ENCODE assay signal across 22 cellular contexts in the genomic region with DNA sequence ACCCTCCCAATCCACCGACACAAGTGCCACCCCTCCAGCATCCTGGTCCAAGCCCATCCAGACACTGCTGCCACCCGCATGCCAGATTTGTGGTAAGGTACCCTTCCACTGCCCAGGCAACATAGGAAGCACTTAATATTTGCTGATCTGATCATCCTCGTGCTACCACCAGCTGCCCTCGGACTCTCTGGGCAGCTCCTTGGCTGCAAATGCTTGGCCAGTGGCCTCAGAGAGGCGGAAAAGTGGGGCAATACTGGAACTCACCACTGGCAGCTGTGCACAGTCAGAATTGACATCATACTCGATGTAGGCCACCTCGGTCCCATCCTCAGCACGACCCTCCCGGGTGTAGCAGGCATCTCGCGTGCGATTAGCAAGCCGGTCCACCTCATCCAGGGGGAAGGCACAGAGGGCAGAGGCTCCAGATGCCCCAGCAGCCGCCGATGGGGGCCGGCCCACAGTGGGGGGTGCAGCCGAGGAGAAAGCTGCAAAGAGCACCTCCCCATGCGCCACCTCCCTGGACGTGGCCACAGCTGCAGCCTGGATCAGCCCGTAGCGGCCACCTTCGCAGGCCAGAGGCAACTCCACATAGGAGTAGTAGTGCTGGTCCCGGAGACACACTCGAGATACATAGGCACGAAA. TPM values are rescaled to one million over a fixed set of nuclear protein-coding genes. Genes with fewer than 3 reads are reported as not detected.
A peak's percentile ranks its signal among the peaks of the same experiment; 100 is the strongest.
DNase-seq lines count a peak whose midpoint lies in the region; ATAC-seq, FAIRE-seq and TF ChIP-seq lines count a peak whose summit lies in the region.
"Had no signal": no experiment of that assay in that cellular context is flagged by ENCODE, and none has a peak within 500 bp of the region (broad histone marks: within the 10 kb centered on the region; RNA-seq: fewer than 3 reads in every experiment).

No MANE protein-coding gene starts in this region.

- H3K4me1 Mint-ChIP-seq in WTC11, result peaks cover 30% of the 10 kb centered on the region
- H3K4me1 Mint-ChIP-seq in stimulated activated naive B cell treated with anti-CD40 and anti-IgM and Interleukin-4, amounts not matched to agents 10 μg/mL and 1 μg/mL and 100 μg/mL, for 72 hours, result peaks cover 3 to 9% of the 10 kb centered on the region in 2 donors

- peaks cover 28 to 51% of the 10 kb centered on the region in 2 experiments for H4K20me1 ChIP-seq in H1 (replicated peaks in 1 of 2; ENCODE audit: control insufficient read depth in 1 of 2, insufficient read depth in 2 of 2, low read length in 2 of 2)

- H3K18ac ChIP-seq in H1 (ENCODE audit: extremely low read depth, low read length), result no peak overlapping the region

- TF ChIP-seq RAD21 in H1 (IDR thresholded peaks at IDR 0.05 in 1 of 2, conservative IDR thresholded peaks at IDR 0.05 in 1 of 2; ENCODE audit: low read depth in 2 of 2, low read length in 2 of 2), result no peak

- no peak overlapping the region for H3K4ac ChIP-seq in H1 (replicated peaks; ENCODE audit: insufficient read length, low read depth, low read length)

- H4K5ac ChIP-seq in H1 (ENCODE audit: insufficient read length, low read depth, low read length), result no peak overlapping the region

- H3K4me3 ChIP-seq in H1 (ENCODE audit: extremely low read depth in 1 of 4, insufficient read depth in 2 of 4, low read depth in 3 of 4, low read length in 4 of 4), result no peak overlapping the region
- no peak overlapping the region for H3K4me3 ChIP-seq in stomach smooth muscle (ENCODE audit: low read length in 2 of 2)
- H3K4me3 ChIP-seq: adrenal gland, lower lobe of right lung, thoracic aorta had no signal

- no peak overlapping the region for H2BK5ac ChIP-seq in H1 (ENCODE audit: low read depth, low read length)

- no peak overlapping the region for H2BK120ac ChIP-seq in H1 (replicated peaks; ENCODE audit: low read depth, low read length)

- CTCF ChIA-PET in WTC11 (lab: Charles Lee) (interaction anchor here (0.7 to 18.3 kb wide), 10 partner anchors 9 to 1477 kb away, joined by 3 to 218 read pairs (median 6); a partner anchor contains a TSS), H1 (lab: Charles Lee; ENCODE audit: partially characterized antibody) (interaction anchor here (0.7 to 6.9 kb wide), 16 partner anchors 7 to 229 kb away, joined by 3 to 95 read pairs (median 4); a partner anchor contains a TSS)

- peaks cover 7% of the 10 kb centered on the region for H3K23me2 ChIP-seq in H1 (ENCODE audit: low read depth, low read length)

- H4K8ac ChIP-seq in H1 (ENCODE audit: extremely low read depth, insufficient read depth, low read length), result peak overlapping the region; percentile 80

- peak overlapping the region; percentile 89 for H3K27ac Mint-ChIP-seq in WTC11
- H3K27ac Mint-ChIP-seq in stimulated activated naive B cell treated with anti-CD40 and anti-IgM and Interleukin-4, amounts not matched to agents 10 μg/mL and 1 μg/mL and 100 μg/mL, for 72 hours, result no peak overlapping the region
- H3K27ac Mint-ChIP-seq: activated CD8-positive, alpha-beta T cell treated with anti-CD3 and anti-CD28 coated beads for 36 hours had no signal

- H3K4me2 ChIP-seq in H1 (ENCODE audit: insufficient read depth in 1 of 2, low read depth in 2 of 2, low read length in 2 of 2), result no peak overlapping the region

- 92% methylated on average over 25 of the region's 25 CpGs; no CpG with 5 or more reads in 1 of the 2 experiments for WGBS in H1 (ENCODE audit: extremely low coverage in 1 of 2, insufficient coverage in 1 of 2, insufficient read length in 1 of 2, insufficient replicate concordance in 2 of 2, low coverage in 1 of 2, low lambda C conversion rate in 2 of 2, missing lambda C conversion rate in 1 of 2), 2 experiments

- no peaks in the 10 kb centered on the region for H3K9me3 Mint-ChIP-seq in WTC11
- H3K9me3 Mint-ChIP-seq in stimulated activated naive B cell treated with anti-CD40 and anti-IgM and Interleukin-4, amounts not matched to agents 10 μg/mL and 1 μg/mL and 100 μg/mL, for 72 hours, result no peaks in the 10 kb centered on the region
- H3K9me3 Mint-ChIP-seq: activated CD8-positive, alpha-beta T cell treated with anti-CD3 and anti-CD28 coated beads for 36 hours; CD4-positive, alpha-beta memory T cell had no signal

- peaks cover under 1% of the 10 kb centered on the region; the same call in 1 of the 2 replicates for H3K36me3 Mint-ChIP-seq in WTC11
- no peaks in the 10 kb centered on the region for H3K36me3 Mint-ChIP-seq in stimulated activated naive B cell treated with anti-CD40 and anti-IgM and Interleukin-4, amounts not matched to agents 10 μg/mL and 1 μg/mL and 100 μg/mL, for 72 hours
- H3K36me3 Mint-ChIP-seq: CD4-positive, alpha-beta memory T cell had no signal

- POLR2A ChIA-PET in WTC11 (lab: Charles Lee) (interaction anchor here (1.5 kb wide), 1 partner anchor 9 kb away, joined by 4 read pairs; no protein-coding TSS in a partner anchor), H1 (lab: Charles Lee; ENCODE audit: partially characterized antibody) (interaction anchor here (0.7 to 31.5 kb wide), 10 partner anchors 12 to 182 kb away, joined by 3 to 650 read pairs (median 4); a partner anchor contains a TSS)

- H3K9me3 ChIP-seq in H1 (ENCODE audit: insufficient read depth in 2 of 2, low read depth in 1 of 2, low read length in 1 of 2), result no peaks in the 10 kb centered on the region
- no peaks in the 10 kb centered on the region for H3K9me3 ChIP-seq in stomach smooth muscle (ENCODE audit: control insufficient read depth in 2 of 2, low read length in 2 of 2)
- H3K9me3 ChIP-seq: adrenal gland, lower lobe of right lung, thoracic aorta had no signal

- ATAC-seq in WTC11, result no peak
- ATAC-seq in HG03045 (IDR thresholded peaks at IDR 0.05; ENCODE audit: unreplicated experiment), result no peak
- no peak for ATAC-seq in stimulated activated naive B cell treated with anti-CD40 and anti-IgM and Interleukin-4, amounts not matched to agents 10 μg/mL and 1 μg/mL and 100 μg/mL, for 72 hours (replicated peaks)
- ATAC-seq: activated CD8-positive, alpha-beta T cell treated with anti-CD3 and anti-CD28 coated beads for 36 hours; lower lobe of right lung had no signal

- H3K23ac ChIP-seq in H1 (ENCODE audit: insufficient read length), result no peak overlapping the region

- H2BK12ac ChIP-seq in H1 (ENCODE audit: low read depth, low read length), result no peak overlapping the region

- H3K27me3 Mint-ChIP-seq in WTC11 (ENCODE audit: low read depth), result no peaks in the 10 kb centered on the region
- H3K27me3 Mint-ChIP-seq in stimulated activated naive B cell treated with anti-CD40 and anti-IgM and Interleukin-4, amounts not matched to agents 10 μg/mL and 1 μg/mL and 100 μg/mL, for 72 hours, result peaks cover 10 to 16% of the 10 kb centered on the region in 2 donors
- H3K27me3 Mint-ChIP-seq: CD4-positive, alpha-beta memory T cell had no signal

- no peak overlapping the region for H3K4me3 Mint-ChIP-seq in WTC11
- no peak overlapping the region for H3K4me3 Mint-ChIP-seq in stimulated activated naive B cell treated with anti-CD40 and anti-IgM and Interleukin-4, amounts not matched to agents 10 μg/mL and 1 μg/mL and 100 μg/mL, for 72 hours
- H3K4me3 Mint-ChIP-seq: activated CD8-positive, alpha-beta T cell treated with anti-CD3 and anti-CD28 coated beads for 36 hours; CD4-positive, alpha-beta memory T cell had no signal

- H2BK20ac ChIP-seq in H1 (ENCODE audit: low read length), result no peak overlapping the region

- FAIRE-seq in H1 (lab: Jason Lieb, UNC) (no peak), H54 (lab: Jason Lieb, UNC) (no peak)
- FAIRE-seq: islet of Langerhans had no signal

- H3K36me3 ChIP-seq in H1 (ENCODE audit: control insufficient read depth in 2 of 4, insufficient read depth in 4 of 4, low read length in 3 of 4), result peaks cover 17 to 27% (median 19%) of the 10 kb centered on the region in 4 experiments; a peak in 6 of 8 replicates
- peaks cover 6 to 18% of the 10 kb centered on the region in 2 donors for H3K36me3 ChIP-seq in stomach smooth muscle (ENCODE audit: control insufficient read depth in 2 of 2, insufficient read depth in 2 of 2, low read length in 2 of 2)

- H3K9ac ChIP-seq in H1 (replicated peaks in 1 of 4; ENCODE audit: extremely low read depth in 1 of 4, low read depth in 3 of 4, low read length in 3 of 4) (no peak overlapping the region), stomach smooth muscle (ENCODE audit: low read length in 2 of 2) (no peak overlapping the region)
- H3K9ac ChIP-seq: parathyroid adenoma had no signal

- peaks cover 46% of the 10 kb centered on the region for H3K79me1 ChIP-seq in H1 (ENCODE audit: low read depth, low read length)

- H2BK15ac ChIP-seq in H1 (ENCODE audit: low read length), result no peak overlapping the region

- no peak overlapping the region for H3K27ac ChIP-seq in H1 (ENCODE audit: low read depth, low read length)
- H3K27ac ChIP-seq in stomach smooth muscle (ENCODE audit: low read length), result peak overlapping the region; percentile 24
- H3K27ac ChIP-seq: adrenal gland, lower lobe of right lung, parathyroid adenoma, WERI-Rb-1 had no signal

- H3K27me3 ChIP-seq in H1 (replicated peaks in 1 of 4; ENCODE audit: control insufficient read depth in 3 of 4, extremely low read depth in 1 of 4, insufficient read depth in 3 of 4, low read length in 3 of 4) (no peaks in the 10 kb centered on the region), stomach smooth muscle (ENCODE audit: control insufficient read depth in 1 of 2, insufficient read depth in 2 of 2, low read length in 2 of 2) (no peaks in the 10 kb centered on the region)
- H3K27me3 ChIP-seq: adrenal gland had no signal

- H2AK5ac ChIP-seq in H1 (ENCODE audit: low read depth, low read length), result no peak overlapping the region

- no peak for TF ChIP-seq POLR2A in H1 (IDR thresholded peaks at IDR 0.05; ENCODE audit: control extremely low read depth in 1 of 2, low read depth in 2 of 2, low read length in 2 of 2)
- no peak for TF ChIP-seq POLR2A in H54 (IDR thresholded peaks at IDR 0.05; ENCODE audit: low read depth, low read length)

- DNase-seq in WTC11 (ENCODE audit: low spot score) (no peak), H1 (ENCODE audit: low read depth in 1 of 2, low spot score in 2 of 2) (no peak), myocyte (ENCODE audit: low read depth) (peak; percentile 78), NCI-H748 treated with DMSO at 0.1 percent for 48 hours (lab: John Stamatoyannopoulos, UW) (no peak), H54 (ENCODE audit: insufficient read length, low spot score) (no peak)
- DNase-seq in stimulated activated naive B cell treated with anti-CD40 and anti-IgM and Interleukin-4, amounts not matched to agents 10 μg/mL and 1 μg/mL and 100 μg/mL, for 72 hours, result no peak
- DNase-seq: activated CD8-positive, alpha-beta T cell treated with anti-CD3 and anti-CD28 coated beads for 36 hours; activated gamma-delta T cell treated with Interleukin-2 at 50 U/mL for 16 hours; activated T-cell treated with anti-CD3 and anti-CD28 coated beads for 4 hours; adrenal gland; CD4-positive, alpha-beta memory T cell; GDM1; lower lobe of right lung; NCI-H187 treated with DMSO at 0.1 percent for 48 hours; NCI-H69; WERI-Rb-1 had no signal

- H4K91ac ChIP-seq in H1 (replicated peaks; ENCODE audit: insufficient read length, low read length), result no peak overlapping the region

- H3K79me2 ChIP-seq in H1 (ENCODE audit: control insufficient read depth in 1 of 2, insufficient read depth in 2 of 2, low read length in 2 of 2), result peaks cover 32 to 65% of the 10 kb centered on the region in 2 experiments
- H3K79me2 ChIP-seq: parathyroid adenoma had no signal

- no peak overlapping the region for H3K56ac ChIP-seq in H1 (replicated peaks; ENCODE audit: insufficient read length, low read depth, low read length)

- TF ChIP-seq CTCF in WTC11 (IDR thresholded peaks at IDR 0.05), result no peak
- no peak for TF ChIP-seq CTCF in H1 (IDR thresholded peaks at IDR 0.05; ENCODE audit: control extremely low read depth in 1 of 3, insufficient read depth in 1 of 3, low read depth in 1 of 3, low read length in 3 of 3)

- peaks cover 3 to 31% (median 12%) of the 10 kb centered on the region in 4 experiments for H3K4me1 ChIP-seq in H1 (replicated peaks in 1 of 4; ENCODE audit: control insufficient read depth in 3 of 4, insufficient read depth in 4 of 4, low read length in 3 of 4)
- peaks cover 63% of the 10 kb centered on the region for H3K4me1 ChIP-seq in stomach smooth muscle (ENCODE audit: control insufficient read depth, insufficient read depth, low read length)

- no peak for TF ChIP-seq EP300 in H1 (IDR thresholded peaks at IDR 0.05; ENCODE audit: borderline replicate concordance in 1 of 2, low read depth in 2 of 2, low read length in 2 of 2)

- H3K14ac ChIP-seq in H1 (ENCODE audit: insufficient read length), result no peak overlapping the region

- H2AFZ ChIP-seq in H1 (ENCODE audit: low read length), result no peak overlapping the region
- H2AFZ ChIP-seq: parathyroid adenoma had no signal

RNA-seq across cellular contexts. Expression of a gene that starts 6.5 kb away (rescaled TPM):
- 119 to 143 TPM (median 125 TPM) in 3 replicates for total RNA-seq in WTC11 (2021)
- 114 and 115 TPM in 2 replicates for total RNA-seq in H1 (2021; fragmentation: NEBNext Ultra II Directional; extraction: Animal tissue kit (Norgen Biotek cat#: 25700))
- 109 and 149 TPM in 2 replicates for polyA plus RNA-seq in H1 (2011; rRNA removed)
- 117 TPM for polyA plus RNA-seq in H1 (2011; cell fraction: cytosol; rRNA removed)
- 1,123 TPM for polyA plus RNA-seq in H1 (2011; cell fraction: nucleus; rRNA removed)
- 136 to 155 TPM (median 141 TPM) in 4 replicates for polyA plus RNA-seq in H1 (2012, experiment 1 of 2)
- polyA plus RNA-seq in H1 (2012, experiment 2 of 2), result 102 TPM
- polyA plus RNA-seq in H1 (2013, experiment 1 of 2), result 102 TPM
- 83.3 TPM for polyA plus RNA-seq in H1 (2013, experiment 2 of 2)
- polyA minus RNA-seq in H1 (2011; rRNA and poly(A)+ RNA removed), result 82.5 and 154 TPM in 2 replicates
- polyA minus RNA-seq in H1 (2011; cell fraction: cytosol; rRNA and poly(A)+ RNA removed), result 100 TPM
- 265 TPM for polyA minus RNA-seq in H1 (2011; cell fraction: nucleus; rRNA and poly(A)+ RNA removed)
- 59.2 and 75.7 TPM in 2 replicates for total RNA-seq in myocyte
- 52.3 TPM for polyA plus RNA-seq in myocyte (2012)

RNA-seq across cellular contexts. Expression of a gene that starts 16.6 kb away (rescaled TPM):
- 23.9 to 25.1 TPM (median 24.7 TPM) in 3 replicates for total RNA-seq in WTC11 (2021)
- total RNA-seq in H1 (2021; fragmentation: NEBNext Ultra II Directional; extraction: Animal tissue kit (Norgen Biotek cat#: 25700)), result 20.3 and 21.3 TPM in 2 replicates
- polyA plus RNA-seq in H1 (2011; rRNA removed), result 19.7 and 21.4 TPM in 2 replicates
- polyA plus RNA-seq in H1 (2011; cell fraction: cytosol; rRNA removed), result 26.3 TPM
- polyA plus RNA-seq in H1 (2011; cell fraction: nucleus; rRNA removed), result 18.4 TPM
- 24.1 to 30.2 TPM (median 28.9 TPM) in 4 replicates for polyA plus RNA-seq in H1 (2012, experiment 1 of 2)
- 17.1 TPM for polyA plus RNA-seq in H1 (2012, experiment 2 of 2)
- 16.7 TPM for polyA plus RNA-seq in H1 (2013, experiment 1 of 2)
- 16.9 TPM for polyA plus RNA-seq in H1 (2013, experiment 2 of 2)
- polyA minus RNA-seq in H1 (2011; rRNA and poly(A)+ RNA removed), result 17.1 and 17.4 TPM in 2 replicates
- 7.3 TPM for polyA minus RNA-seq in H1 (2011; cell fraction: cytosol; rRNA and poly(A)+ RNA removed)
- 7.7 TPM for polyA minus RNA-seq in H1 (2011; cell fraction: nucleus; rRNA and poly(A)+ RNA removed)
- total RNA-seq in myocyte, result 26.2 and 39.4 TPM in 2 replicates
- polyA plus RNA-seq in myocyte (2012), result 26.5 TPM

RNA-seq across cellular contexts. Expression of a gene that starts 16.7 kb away (rescaled TPM):
- total RNA-seq in WTC11 (2021) (281 to 318 TPM (median 285 TPM) in 3 replicates), myocyte (195 and 221 TPM in 2 replicates)
- 305 and 322 TPM in 2 replicates for total RNA-seq in H1 (2021; fragmentation: NEBNext Ultra II Directional; extraction: Animal tissue kit (Norgen Biotek cat#: 25700))
- 83.3 and 138 TPM in 2 replicates for polyA plus RNA-seq in H1 (2011; rRNA removed)
- polyA plus RNA-seq in H1 (2011; cell fraction: cytosol; rRNA removed), result 282 TPM
- polyA plus RNA-seq in H1 (2011; cell fraction: nucleus; rRNA removed), result 36.5 TPM
- polyA plus RNA-seq in H1 (2012, experiment 1 of 2), result 470 to 570 TPM (median 490 TPM) in 4 replicates
- 141 TPM for polyA plus RNA-seq in H1 (2012, experiment 2 of 2)
- 965 TPM for polyA plus RNA-seq in H1 (2013, experiment 1 of 2)
- polyA plus RNA-seq in H1 (2013, experiment 2 of 2), result 959 TPM
- 8.2 and 9.6 TPM in 2 replicates for polyA minus RNA-seq in H1 (2011; rRNA and poly(A)+ RNA removed)
- 42.3 TPM for polyA minus RNA-seq in H1 (2011; cell fraction: cytosol; rRNA and poly(A)+ RNA removed)
- polyA minus RNA-seq in H1 (2011; cell fraction: nucleus; rRNA and poly(A)+ RNA removed), result 34.3 TPM
- 417 TPM for polyA plus RNA-seq in myocyte (2012)

RNA-seq across cellular contexts. Expression of a gene that starts 23.2 kb away (rescaled TPM):
- total RNA-seq in WTC11 (2021) (15.5 to 18.2 TPM (median 15.6 TPM) in 3 replicates), myocyte (7.8 and 10.4 TPM in 2 replicates)
- 16.7 and 20.2 TPM in 2 replicates for total RNA-seq in H1 (2021; fragmentation: NEBNext Ultra II Directional; extraction: Animal tissue kit (Norgen Biotek cat#: 25700))
- 16.6 and 18.5 TPM in 2 replicates for polyA plus RNA-seq in H1 (2011; rRNA removed)
- 15.0 TPM for polyA plus RNA-seq in H1 (2011; cell fraction: cytosol; rRNA removed)
- 36.5 TPM for polyA plus RNA-seq in H1 (2011; cell fraction: nucleus; rRNA removed)
- 12.7 to 14.1 TPM (median 13.8 TPM) in 4 replicates for polyA plus RNA-seq in H1 (2012, experiment 1 of 2)
- polyA plus RNA-seq in H1 (2012, experiment 2 of 2), result 11.0 TPM
- 14.8 TPM for polyA plus RNA-seq in H1 (2013, experiment 1 of 2)
- 12.6 TPM for polyA plus RNA-seq in H1 (2013, experiment 2 of 2)
- 28.6 and 29.3 TPM in 2 replicates for polyA minus RNA-seq in H1 (2011; rRNA and poly(A)+ RNA removed)
- 10.1 TPM for polyA minus RNA-seq in H1 (2011; cell fraction: cytosol; rRNA and poly(A)+ RNA removed)
- 25.2 TPM for polyA minus RNA-seq in H1 (2011; cell fraction: nucleus; rRNA and poly(A)+ RNA removed)
- 6.5 TPM for polyA plus RNA-seq in myocyte (2012)

RNA-seq across cellular contexts. Expression of a gene that starts 51.3 kb away (rescaled TPM):
- total RNA-seq in WTC11 (2021), result 1.9 to 2.5 TPM (median 2.0 TPM) in 3 replicates
- 0.35 TPM in 1 of 2 replicates, not detected in the other for total RNA-seq in H1 (2021; fragmentation: NEBNext Ultra II Directional; extraction: Animal tissue kit (Norgen Biotek cat#: 25700))
- 0.41 and 0.85 TPM in 2 replicates for polyA plus RNA-seq in H1 (2011; rRNA removed)
- 0.44 TPM for polyA plus RNA-seq in H1 (2011; cell fraction: cytosol; rRNA removed)
- 1.3 TPM for polyA plus RNA-seq in H1 (2011; cell fraction: nucleus; rRNA removed)
- polyA plus RNA-seq in H1 (2012, experiment 1 of 2), result 0.48 to 0.88 TPM (median 0.68 TPM) in 4 replicates
- not detected for polyA plus RNA-seq in H1 (2012, experiment 2 of 2)
- 0.22 TPM for polyA plus RNA-seq in H1 (2013, experiment 1 of 2)
- 0.15 TPM for polyA plus RNA-seq in H1 (2013, experiment 2 of 2)
- 2.1 and 2.2 TPM in 2 replicates for polyA minus RNA-seq in H1 (2011; rRNA and poly(A)+ RNA removed)
- not detected for polyA minus RNA-seq in H1 (2011; cell fraction: cytosol; rRNA and poly(A)+ RNA removed)
- polyA minus RNA-seq in H1 (2011; cell fraction: nucleus; rRNA and poly(A)+ RNA removed), result 1.9 TPM
- 0.21 TPM in 1 of 2 replicates, not detected in the other for total RNA-seq in myocyte
- 0.28 TPM for polyA plus RNA-seq in myocyte (2012)
- total RNA-seq: activated CD8-positive, alpha-beta T cell treated with anti-CD3 and anti-CD28 coated beads for 36 hours; adrenal gland; CD4-positive, alpha-beta memory T cell; fibroblast of villous mesenchyme; lower lobe of right lung; thoracic aorta had no signal
- polyA plus RNA-seq: CD4-positive, alpha-beta memory T cell had no signal
